Comparison of ENCODE assay signal across 18 cellular contexts in the genomic region with DNA sequence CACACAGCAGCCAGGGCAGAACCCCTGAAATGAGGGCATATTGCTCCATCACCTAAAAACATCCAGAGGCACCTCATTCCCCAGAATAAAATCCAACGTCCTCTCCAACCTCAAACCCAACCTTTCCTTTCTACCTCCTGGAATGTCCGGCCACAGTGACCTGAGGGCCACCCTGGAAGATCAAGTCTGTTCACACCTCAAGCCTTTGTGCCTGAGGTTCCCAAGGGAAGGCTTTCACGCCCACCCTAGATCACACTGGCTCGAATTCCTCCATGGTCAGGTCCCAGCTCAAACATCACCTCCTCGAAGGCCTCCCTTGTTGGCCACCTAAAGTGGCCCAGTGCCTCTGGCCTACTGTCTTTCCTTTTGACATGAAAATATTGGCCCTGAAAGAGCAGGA.
"Had no signal": no experiment of that assay in that cellular context is flagged by ENCODE, and none has a peak within 500 bp of the region (broad histone marks: within the 10 kb centered on the region; RNA-seq: fewer than 3 reads in every experiment).

No MANE protein-coding gene starts in this region.

- H3K9me3 ChIP-seq: esophagus squamous epithelium, neutrophil, right atrium auricular region, tibial artery had no signal

- FAIRE-seq: bronchial epithelial cell, small intestine had no signal

- H3K27me3 ChIP-seq: esophagus squamous epithelium, neutrophil, right atrium auricular region, tibial artery had no signal

- H3K27ac ChIP-seq: esophagus squamous epithelium, neutrophil, right atrium auricular region, tibial artery, WERI-Rb-1 had no signal

- H3K27ac Mint-ChIP-seq: activated naive CD8-positive, alpha-beta T cell had no signal

- H3K4me3 ChIP-seq: esophagus squamous epithelium, lung, right atrium auricular region, tibial artery had no signal

- H3K4me3 Mint-ChIP-seq: activated CD4-positive, alpha-beta T cell treated with anti-CD3 and anti-CD28 coated beads, Interleukin-2, amount 10 ng/mL, durations not matched to agents 7 days and 5 days; activated CD8-positive, alpha-beta memory T cell treated with anti-CD3 and anti-CD28 coated beads, Interleukin-2, amount 10 ng/mL, durations not matched to agents 7 days and 5 days; activated naive CD8-positive, alpha-beta T cell; naive thymus-derived CD4-positive, alpha-beta T cell had no signal

- H3K9me3 Mint-ChIP-seq: activated CD4-positive, alpha-beta T cell treated with anti-CD3 and anti-CD28 coated beads, Interleukin-2, amount 10 ng/mL, durations not matched to agents 7 days and 5 days; naive thymus-derived CD4-positive, alpha-beta T cell had no signal

- ATAC-seq: activated CD8-positive, alpha-beta memory T cell treated with anti-CD3 and anti-CD28 coated beads, Interleukin-2, amount 10 ng/mL, durations not matched to agents 7 days and 5 days; left cardiac atrium; naive thymus-derived CD4-positive, alpha-beta T cell had no signal

- H3K36me3 Mint-ChIP-seq: activated naive CD8-positive, alpha-beta T cell had no signal

- DNase-seq: activated CD4-positive, alpha-beta T cell treated with anti-CD3 and anti-CD28 coated beads, Interleukin-2, amount 10 ng/mL, durations not matched to agents 7 days and 5 days; activated CD8-positive, alpha-beta memory T cell treated with anti-CD3 and anti-CD28 coated beads, Interleukin-2, amount 10 ng/mL, durations not matched to agents 7 days and 5 days; activated gamma-delta T cell; activated T-cell treated with anti-CD3 and anti-CD28 coated beads, Interleukin-2, amount 50 U/mL, for 48 hours; anterior cingulate cortex; esophagus squamous epithelium; foreskin fibroblast; left cardiac atrium; naive thymus-derived CD4-positive, alpha-beta T cell; posterior cingulate gyrus; small intestine; WERI-Rb-1 had no signal

- H3K27me3 Mint-ChIP-seq: activated CD4-positive, alpha-beta T cell treated with anti-CD3 and anti-CD28 coated beads, Interleukin-2, amount 10 ng/mL, durations not matched to agents 7 days and 5 days; activated CD8-positive, alpha-beta memory T cell treated with anti-CD3 and anti-CD28 coated beads, Interleukin-2, amount 10 ng/mL, durations not matched to agents 7 days and 5 days; activated naive CD8-positive, alpha-beta T cell; naive thymus-derived CD4-positive, alpha-beta T cell had no signal
